ENCODE assay signal across 8 cellular contexts in genomic region chr11:126282361-126282741, GRCh38. TPM values are rescaled to one million over a fixed set of nuclear protein-coding genes. Genes with fewer than 3 reads are reported as not detected.
A peak's percentile ranks its signal among the peaks of the same experiment; 100 is the strongest.
DNase-seq lines count a peak whose midpoint lies in the region; ATAC-seq and TF ChIP-seq lines count a peak whose summit lies in the region.

No MANE protein-coding gene starts in this region.

- H3K9me3 Mint-ChIP-seq in CD4-positive, CD25-positive, alpha-beta regulatory T cell: peaks cover 0 to 1% (median 0%) of the 10 kb centered on the region in 7 donors

- peaks cover 29% of the 10 kb centered on the region for H3K4me1 ChIP-seq in CD4-positive, CD25-positive, alpha-beta regulatory T cell (ENCODE audit: control insufficient read depth, insufficient read depth, low read length, poor library complexity, severe bottlenecking)
- H3K4me1 ChIP-seq in heart right ventricle (peaks cover 0 to 51% (median 11%) of the 10 kb centered on the region in 9 donors), osteoblast (ENCODE audit: insufficient read depth, low read length) (peaks cover 21% of the 10 kb centered on the region)

- 2% methylated on average over 15 of the region's 15 CpGs for WGBS in heart right ventricle, 2 donors

- TF ChIP-seq CTCF in heart right ventricle (IDR thresholded peaks at IDR 0.05): no peak
- TF ChIP-seq CTCF in osteoblast (IDR thresholded peaks at IDR 0.05; ENCODE audit: extremely low read depth, low read depth, low read length): no peak

- peaks cover 6 to 59% (median 27%) of the 10 kb centered on the region in 4 donors for H3K4me1 Mint-ChIP-seq in CD4-positive, CD25-positive, alpha-beta regulatory T cell

- peak overlapping the region; percentile 91 to 99 (median 97) for H3K27ac Mint-ChIP-seq in CD4-positive, CD25-positive, alpha-beta regulatory T cell

- peak overlapping the region; percentile 87 for H3K27ac ChIP-seq in CD4-positive, CD25-positive, alpha-beta regulatory T cell (ENCODE audit: insufficient read depth, low read length, poor library complexity, severe bottlenecking)
- peak overlapping the region; percentile 55 to 97 (median 93) for H3K27ac ChIP-seq in heart right ventricle
- peak overlapping the region; percentile 62 for H3K27ac ChIP-seq in osteoblast (ENCODE audit: low read depth, low read length)

- peaks cover 13% of the 10 kb centered on the region for H3K79me2 ChIP-seq in osteoblast (ENCODE audit: insufficient read depth, low read length)

- H3K4me3 Mint-ChIP-seq in CD4-positive, CD25-positive, alpha-beta regulatory T cell: peak overlapping the region; percentile 92 to 93 (median 92)

- no peaks in the 10 kb centered on the region for H3K27me3 Mint-ChIP-seq in CD4-positive, CD25-positive, alpha-beta regulatory T cell

- peak overlapping the region; percentile 90 for H2AFZ ChIP-seq in osteoblast (ENCODE audit: low read length)

- H3K4me3 ChIP-seq in CD4-positive, CD25-positive, alpha-beta regulatory T cell (ENCODE audit: low read depth, low read length): peak overlapping the region; percentile 69
- peak overlapping the region; percentile 72 for H3K4me3 ChIP-seq in H7 (ENCODE audit: insufficient read depth, low read depth, low read length)
- H3K4me3 ChIP-seq in heart right ventricle: peak overlapping the region; percentile 49 to 87 (median 78)
- H3K4me3 ChIP-seq in osteoblast (ENCODE audit: insufficient read depth, low read length): peak overlapping the region; percentile 82

- H3K36me3 ChIP-seq in CD4-positive, CD25-positive, alpha-beta regulatory T cell (ENCODE audit: control insufficient read depth, insufficient read depth, low read length): no peaks in the 10 kb centered on the region
- peaks cover 4% of the 10 kb centered on the region for H3K36me3 ChIP-seq in H7 (replicated peaks; ENCODE audit: control insufficient read depth, insufficient read depth, low read length)
- peaks cover 0 to 17% (median 0%) of the 10 kb centered on the region in 9 donors for H3K36me3 ChIP-seq in heart right ventricle
- peaks cover 3% of the 10 kb centered on the region for H3K36me3 ChIP-seq in osteoblast (ENCODE audit: insufficient read depth, low read length)

- intact Hi-C loops in heart right ventricle (cut with DNase I): loop anchor here in 2 of 10 donors (2.0 to 5.0 kb wide), 2 partner anchors 14 to 65 kb away; partner anchors contain the start of genes FOXRED1 (in 1 of the 2) and SRPRA (in 1 of the 2)

- peaks cover 11% of the 10 kb centered on the region for H3K36me3 Mint-ChIP-seq in CD4-positive, CD25-positive, alpha-beta regulatory T cell

- peak; percentile 21 to 62 (median 46) for DNase-seq in CD4-positive, CD25-positive, alpha-beta regulatory T cell
- DNase-seq in H7: peak; percentile 82
- peak; percentile 52 for DNase-seq in RPMI7951 (ENCODE audit: low read depth)
- DNase-seq in amniotic epithelial cell (ENCODE audit: low read depth): peak; percentile 41
- DNase-seq in heart right ventricle: peak; percentile 48 to 63
- DNase-seq in osteoblast (ENCODE audit: insufficient read length, low spot score, missing footprints): peak; percentile 90
- no peak for DNase-seq in D341Med (ENCODE audit: low spot score)

- H3K9me3 ChIP-seq in CD4-positive, CD25-positive, alpha-beta regulatory T cell (ENCODE audit: control insufficient read depth in 2 of 2, low read length in 2 of 2): no peaks in the 10 kb centered on the region
- H3K9me3 ChIP-seq in heart right ventricle (no peaks in the 10 kb centered on the region), osteoblast (ENCODE audit: low read depth, low read length) (no peaks in the 10 kb centered on the region)

- peaks cover 9% of the 10 kb centered on the region for H4K20me1 ChIP-seq in osteoblast (ENCODE audit: insufficient read depth, low read length)

- peak; percentile 25 to 33 for ATAC-seq in CD4-positive, CD25-positive, alpha-beta regulatory T cell (ENCODE audit: low read depth in 2 of 2)
- ATAC-seq in heart right ventricle (peak; percentile 68 to 87 (median 81)), GM18520 (IDR thresholded peaks at IDR 0.05; ENCODE audit: unreplicated experiment) (no peak)

- H3K4me2 ChIP-seq in osteoblast (ENCODE audit: insufficient read depth, low read length): peak overlapping the region; percentile 88

- no peaks in the 10 kb centered on the region for H3K27me3 ChIP-seq in CD4-positive, CD25-positive, alpha-beta regulatory T cell (ENCODE audit: control insufficient read depth, insufficient read depth, low read length)
- H3K27me3 ChIP-seq in H7 (ENCODE audit: control insufficient read depth, insufficient read depth, low read length): peaks cover 9% of the 10 kb centered on the region
- no peaks in the 10 kb centered on the region for H3K27me3 ChIP-seq in heart right ventricle
- no peaks in the 10 kb centered on the region for H3K27me3 ChIP-seq in osteoblast (ENCODE audit: insufficient read depth, low read length)

RNA-seq across cellular contexts. Expression of gene TIRAP, which starts 0.5 kb away (rescaled TPM):
- total RNA-seq in CD4-positive, CD25-positive, alpha-beta regulatory T cell: 15.5 TPM
- 10 to 100 TPM in 1 of 4 donors, 1 to 10 TPM in 3; 8.1 to 11.3 (median 8.9) TPM for polyA plus RNA-seq in CD4-positive, CD25-positive, alpha-beta regulatory T cell
- total RNA-seq in H7 (2014; rRNA removed; shearing (Covaris generic)): 4.2 and 5.8 TPM in 2 replicates
- total RNA-seq in RPMI7951 (2014; rRNA removed; shearing (Covaris generic)): 4.2 and 4.8 TPM in 2 replicates
- 10 to 100 TPM in 1 of 10 donors, 1 to 10 TPM in 9; 6.3 to 10.1 (median 8.6) TPM for total RNA-seq in heart right ventricle
- 1 to 10 TPM; 3.1 to 3.3 TPM for polyA plus RNA-seq in heart right ventricle
- total RNA-seq in osteoblast: 9.8 and 10.6 TPM in 2 replicates

RNA-seq across cellular contexts. Expression of gene FOXRED1, which starts 13.4 kb away (rescaled TPM):
- 33.3 TPM for total RNA-seq in CD4-positive, CD25-positive, alpha-beta regulatory T cell
- polyA plus RNA-seq in CD4-positive, CD25-positive, alpha-beta regulatory T cell: 10 to 100 TPM; 13.9 to 20.8 (median 18.7) TPM
- total RNA-seq in H7 (2014; rRNA removed; shearing (Covaris generic)): 54.0 and 68.7 TPM in 2 replicates
- 17.3 and 18.6 TPM in 2 replicates for total RNA-seq in RPMI7951 (2014; rRNA removed; shearing (Covaris generic))
- 10 to 100 TPM; 19.0 to 41.1 (median 30.4) TPM for total RNA-seq in heart right ventricle
- polyA plus RNA-seq in heart right ventricle: 10 to 100 TPM; 33.5 to 46.3 TPM
- 8.3 and 11.6 TPM in 2 replicates for total RNA-seq in osteoblast

RNA-seq across cellular contexts. Expression of gene SRPRA, which starts 13.7 kb away (rescaled TPM):
- 182 TPM for total RNA-seq in CD4-positive, CD25-positive, alpha-beta regulatory T cell
- polyA plus RNA-seq in CD4-positive, CD25-positive, alpha-beta regulatory T cell: 100 to 1,000 TPM in 2 of 4 donors, 10 to 100 TPM in 2; 91.1 to 108 (median 97.2) TPM
- total RNA-seq in H7 (2014; rRNA removed; shearing (Covaris generic)): 65.9 and 72.7 TPM in 2 replicates
- total RNA-seq in RPMI7951 (2014; rRNA removed; shearing (Covaris generic)): 130 and 143 TPM in 2 replicates
- total RNA-seq in heart right ventricle (10 to 100 TPM; 65.4 to 88.4 (median 75.1) TPM), osteoblast (94.6 and 99.5 TPM in 2 replicates)
- 10 to 100 TPM; 32.5 to 80.2 TPM for polyA plus RNA-seq in heart right ventricle

RNA-seq across cellular contexts. Expression of gene DCPS, which starts 21.5 kb away (rescaled TPM):
- 18.1 TPM for total RNA-seq in CD4-positive, CD25-positive, alpha-beta regulatory T cell
- 10 to 100 TPM; 42.3 to 57.6 (median 49.7) TPM for polyA plus RNA-seq in CD4-positive, CD25-positive, alpha-beta regulatory T cell
- 21.4 TPM in 2 replicates for total RNA-seq in H7 (2014; rRNA removed; shearing (Covaris generic))
- total RNA-seq in RPMI7951 (2014; rRNA removed; shearing (Covaris generic)): 41.7 and 50.0 TPM in 2 replicates
- total RNA-seq in heart right ventricle: 10 to 100 TPM in 6 of 10 donors, 1 to 10 TPM in 4; 6.5 to 17.3 (median 10.6) TPM
- polyA plus RNA-seq in heart right ventricle: 10 to 100 TPM in 1 of 2 donors, 1 to 10 TPM in 1; 8.8 to 17.1 TPM
- 8.3 TPM in 2 replicates for total RNA-seq in osteoblast
